ENCODE assay signal across 9 cellular contexts in the genomic region with DNA sequence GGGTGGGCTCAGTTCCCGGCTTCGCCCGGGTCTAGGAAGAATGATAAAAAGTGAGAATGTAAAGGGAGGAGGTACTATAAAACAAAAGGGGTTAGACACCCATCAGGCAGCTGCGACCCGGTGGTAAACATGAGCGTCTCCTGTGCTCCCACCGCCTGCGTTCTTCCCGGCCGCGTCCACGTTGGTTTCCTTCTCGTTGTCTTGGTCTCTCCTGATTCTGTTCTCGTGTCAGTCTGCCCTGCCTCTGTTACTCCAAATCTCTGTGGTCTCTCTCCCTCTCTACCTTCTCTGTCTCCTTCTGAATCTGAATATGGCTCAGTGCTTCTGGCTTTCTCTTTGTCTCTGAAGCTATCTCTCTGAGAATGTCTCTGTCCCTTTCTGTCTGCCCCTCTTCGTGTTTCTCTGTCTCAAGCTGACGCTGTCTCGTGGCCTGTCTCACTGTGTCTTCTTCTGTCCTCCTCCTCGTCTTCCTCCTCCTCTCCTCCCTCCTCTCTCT. TPM values are rescaled to one million over a fixed set of nuclear protein-coding genes. Genes with fewer than 3 reads are reported as not detected.
A peak's percentile ranks its signal among the peaks of the same experiment; 100 is the strongest.
DNase-seq lines count a peak whose midpoint lies in the region; ATAC-seq and TF ChIP-seq lines count a peak whose summit lies in the region.
"Had no signal": no experiment of that assay in that cellular context is flagged by ENCODE, and none has a peak within 500 bp of the region (broad histone marks: within the 10 kb centered on the region; RNA-seq: fewer than 3 reads in every experiment).

No MANE protein-coding gene starts in this region.

- H3K4me3 ChIP-seq in ascending aorta (peak overlapping the region; percentile 53 to 63), mucosa of rectum (ENCODE audit: low read length in 2 of 2) (peak overlapping the region; percentile 12 to 46)

- peaks cover 27% of the 10 kb centered on the region for H3K4me1 Mint-ChIP-seq in stimulated activated naive CD8-positive, alpha-beta T cell treated with anti-CD3 and anti-CD28 coated beads, Interleukin-15, Interleukin-2, amounts not matched to agents 100 ng/mL and 50 ng/mL, for 24 hours (ENCODE audit: low read depth)
- H3K4me1 Mint-ChIP-seq in activated T-helper 2 cell treated with anti-CD3 and anti-CD28 coated beads, Interferon-gamma antibody, Interleukin-2, Interleukin-4, amounts not matched to agents 10 μg/mL and 5 μg/mL and 100 μg/mL, durations not matched to agents 14 hours and 24 hours and 36 hours (ENCODE audit: low read depth): peaks cover 2% of the 10 kb centered on the region

- no peaks in the 10 kb centered on the region for H3K36me3 ChIP-seq in ascending aorta
- H3K36me3 ChIP-seq in mucosa of rectum (ENCODE audit: control insufficient read depth in 2 of 2, insufficient read depth in 2 of 2, low read length in 2 of 2): no peaks in the 10 kb centered on the region

- no peaks in the 10 kb centered on the region for H3K36me3 Mint-ChIP-seq in stimulated activated naive CD8-positive, alpha-beta T cell treated with anti-CD3 and anti-CD28 coated beads, Interleukin-15, Interleukin-2, amounts not matched to agents 100 ng/mL and 50 ng/mL, for 24 hours (ENCODE audit: low read depth)
- no peaks in the 10 kb centered on the region for H3K36me3 Mint-ChIP-seq in activated T-helper 2 cell treated with anti-CD3 and anti-CD28 coated beads, Interferon-gamma antibody, Interleukin-2, Interleukin-4, amounts not matched to agents 10 μg/mL and 5 μg/mL and 100 μg/mL, durations not matched to agents 14 hours and 24 hours and 36 hours (ENCODE audit: low read depth)

- H3K27ac ChIP-seq in ascending aorta (peak overlapping the region; percentile 85 to 90), mucosa of rectum (ENCODE audit: low read depth in 2 of 2, low read length in 2 of 2) (peak overlapping the region; percentile 16 to 54)

- H3K9ac ChIP-seq in mucosa of rectum (ENCODE audit: low read depth in 1 of 2, low read length in 2 of 2): peak overlapping the region; percentile 16 to 41

- H3K9me3 ChIP-seq in ascending aorta (no peaks in the 10 kb centered on the region), mucosa of rectum (ENCODE audit: control insufficient read depth in 2 of 2, low read length in 2 of 2) (no peaks in the 10 kb centered on the region)

- intact Hi-C loops in ascending aorta (cut with DNase I): loop anchor here (1.0 to 5.0 kb wide), 3 partner anchors 33 to 88 kb away; a partner anchor contains a TSS
- intact Hi-C loops in activated T-helper 2 cell treated with anti-CD3 and anti-CD28 coated beads, Interferon-gamma antibody, Interleukin-2, Interleukin-4, amounts not matched to agents 10 μg/mL and 5 μg/mL and 100 μg/mL, durations not matched to agents 14 hours and 24 hours and 36 hours (cut with micrococcal nuclease): loop anchor here (5.0 kb wide), 1 partner anchor 137 kb away; no protein-coding TSS in a partner anchor

- peak overlapping the region; percentile 77 for H3K4me3 Mint-ChIP-seq in stimulated activated naive CD8-positive, alpha-beta T cell treated with anti-CD3 and anti-CD28 coated beads, Interleukin-15, Interleukin-2, amounts not matched to agents 100 ng/mL and 50 ng/mL, for 24 hours
- H3K4me3 Mint-ChIP-seq in activated T-helper 2 cell treated with anti-CD3 and anti-CD28 coated beads, Interferon-gamma antibody, Interleukin-2, Interleukin-4, amounts not matched to agents 10 μg/mL and 5 μg/mL and 100 μg/mL, durations not matched to agents 14 hours and 24 hours and 36 hours (ENCODE audit: low read depth): no peak overlapping the region

- H3K9me3 Mint-ChIP-seq in stimulated activated naive CD8-positive, alpha-beta T cell treated with anti-CD3 and anti-CD28 coated beads, Interleukin-15, Interleukin-2, amounts not matched to agents 100 ng/mL and 50 ng/mL, for 24 hours: no peaks in the 10 kb centered on the region
- no peaks in the 10 kb centered on the region for H3K9me3 Mint-ChIP-seq in activated T-helper 2 cell treated with anti-CD3 and anti-CD28 coated beads, Interferon-gamma antibody, Interleukin-2, Interleukin-4, amounts not matched to agents 10 μg/mL and 5 μg/mL and 100 μg/mL, durations not matched to agents 14 hours and 24 hours and 36 hours

- ATAC-seq in stimulated activated naive CD8-positive, alpha-beta T cell treated with anti-CD3 and anti-CD28 coated beads, Interleukin-15, Interleukin-2, amounts not matched to agents 100 U/mL and 50 U/mL, for 24 hours: no peak
- ATAC-seq in GM18505 (IDR thresholded peaks at IDR 0.05; ENCODE audit: unreplicated experiment) (no peak), HG03571 (IDR thresholded peaks at IDR 0.05; ENCODE audit: unreplicated experiment) (no peak)

- H3K4me1 ChIP-seq in ascending aorta: peaks cover 4 to 12% of the 10 kb centered on the region in 2 donors
- H3K4me1 ChIP-seq in mucosa of rectum (ENCODE audit: control insufficient read depth in 2 of 2, insufficient read depth in 2 of 2, low read length in 2 of 2): peaks cover 15 to 16% of the 10 kb centered on the region in 2 donors

- peaks cover 54% of the 10 kb centered on the region for H3K27me3 Mint-ChIP-seq in stimulated activated naive CD8-positive, alpha-beta T cell treated with anti-CD3 and anti-CD28 coated beads, Interleukin-15, Interleukin-2, amounts not matched to agents 100 ng/mL and 50 ng/mL, for 24 hours
- peaks cover 64% of the 10 kb centered on the region for H3K27me3 Mint-ChIP-seq in activated T-helper 2 cell treated with anti-CD3 and anti-CD28 coated beads, Interferon-gamma antibody, Interleukin-2, Interleukin-4, amounts not matched to agents 10 μg/mL and 5 μg/mL and 100 μg/mL, durations not matched to agents 14 hours and 24 hours and 36 hours (ENCODE audit: low read depth)

- DNase-seq in stimulated activated naive CD8-positive, alpha-beta T cell treated with anti-CD3 and anti-CD28 coated beads, Interleukin-15, Interleukin-2, amounts not matched to agents 100 U/mL and 50 U/mL, for 24 hours: no peak
- DNase-seq in ascending aorta (ENCODE audit: low spot score in 2 of 2) (no peak), pons (ENCODE audit: low spot score) (no peak)
- no peak for DNase-seq in activated T-helper 2 cell treated with anti-CD3 and anti-CD28 coated beads, Interferon-gamma antibody, Interleukin-2, Interleukin-4, amounts not matched to agents 10 μg/mL and 5 μg/mL and 100 μg/mL, durations not matched to agents 14 hours and 24 hours and 36 hours (ENCODE audit: low spot score)
- DNase-seq: NCI-H1694 treated with DMSO at 0.1 percent for 48 hours had no signal

- peak overlapping the region; percentile 77 for H3K27ac Mint-ChIP-seq in stimulated activated naive CD8-positive, alpha-beta T cell treated with anti-CD3 and anti-CD28 coated beads, Interleukin-15, Interleukin-2, amounts not matched to agents 100 ng/mL and 50 ng/mL, for 24 hours
- no peak overlapping the region for H3K27ac Mint-ChIP-seq in activated T-helper 2 cell treated with anti-CD3 and anti-CD28 coated beads, Interferon-gamma antibody, Interleukin-2, Interleukin-4, amounts not matched to agents 10 μg/mL and 5 μg/mL and 100 μg/mL, durations not matched to agents 14 hours and 24 hours and 36 hours

- TF ChIP-seq POLR2A in GM18505 (IDR thresholded peaks at IDR 0.05; ENCODE audit: borderline replicate concordance, extremely low read depth, insufficient read depth, insufficient read length): no peak

- TF ChIP-seq CTCF in ascending aorta (IDR thresholded peaks at IDR 0.05): no peak

- H3K27me3 ChIP-seq in ascending aorta (no peaks in the 10 kb centered on the region), mucosa of rectum (ENCODE audit: control insufficient read depth in 2 of 2, insufficient read depth in 2 of 2, low read length in 2 of 2) (peaks cover 5 to 18% of the 10 kb centered on the region in 2 donors)

RNA-seq across cellular contexts. Expression of a gene that starts 41.6 kb away (rescaled TPM):
- total RNA-seq in ascending aorta: 19.5 TPM
- 9.6 and 9.7 TPM in 2 replicates for total RNA-seq in activated T-helper 2 cell treated with anti-CD3 and anti-CD28 coated beads, Interferon-gamma antibody, Interleukin-2, Interleukin-4, amounts not matched to agents 10 μg/mL and 5 μg/mL and 100 μg/mL, durations not matched to agents 14 hours and 24 hours and 36 hours
